2 cellular contexts compared by ENCODE assay signal in genomic region chr12:80877706-80878384, GRCh38.
TF ChIP-seq lines count a peak whose summit lies in the region.

No MANE protein-coding gene starts in this region.

TF ChIP-seq in liver, 16 proteins besides CTCF, POLR2A, EP300 and RAD21 (continued from another document):
- TF ChIP-seq, protein P1, sequence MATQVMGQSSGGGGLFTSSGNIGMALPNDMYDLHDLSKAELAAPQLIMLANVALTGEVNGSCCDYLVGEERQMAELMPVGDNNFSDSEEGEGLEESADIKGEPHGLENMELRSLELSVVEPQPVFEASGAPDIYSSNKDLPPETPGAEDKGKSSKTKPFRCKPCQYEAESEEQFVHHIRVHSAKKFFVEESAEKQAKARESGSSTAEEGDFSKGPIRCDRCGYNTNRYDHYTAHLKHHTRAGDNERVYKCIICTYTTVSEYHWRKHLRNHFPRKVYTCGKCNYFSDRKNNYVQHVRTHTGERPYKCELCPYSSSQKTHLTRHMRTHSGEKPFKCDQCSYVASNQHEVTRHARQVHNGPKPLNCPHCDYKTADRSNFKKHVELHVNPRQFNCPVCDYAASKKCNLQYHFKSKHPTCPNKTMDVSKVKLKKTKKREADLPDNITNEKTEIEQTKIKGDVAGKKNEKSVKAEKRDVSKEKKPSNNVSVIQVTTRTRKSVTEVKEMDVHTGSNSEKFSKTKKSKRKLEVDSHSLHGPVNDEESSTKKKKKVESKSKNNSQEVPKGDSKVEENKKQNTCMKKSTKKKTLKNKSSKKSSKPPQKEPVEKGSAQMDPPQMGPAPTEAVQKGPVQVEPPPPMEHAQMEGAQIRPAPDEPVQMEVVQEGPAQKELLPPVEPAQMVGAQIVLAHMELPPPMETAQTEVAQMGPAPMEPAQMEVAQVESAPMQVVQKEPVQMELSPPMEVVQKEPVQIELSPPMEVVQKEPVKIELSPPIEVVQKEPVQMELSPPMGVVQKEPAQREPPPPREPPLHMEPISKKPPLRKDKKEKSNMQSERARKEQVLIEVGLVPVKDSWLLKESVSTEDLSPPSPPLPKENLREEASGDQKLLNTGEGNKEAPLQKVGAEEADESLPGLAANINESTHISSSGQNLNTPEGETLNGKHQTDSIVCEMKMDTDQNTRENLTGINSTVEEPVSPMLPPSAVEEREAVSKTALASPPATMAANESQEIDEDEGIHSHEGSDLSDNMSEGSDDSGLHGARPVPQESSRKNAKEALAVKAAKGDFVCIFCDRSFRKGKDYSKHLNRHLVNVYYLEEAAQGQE (IDR thresholded peaks at IDR 0.05): no peak
- TF ChIP-seq YY1 (IDR thresholded peaks at IDR 0.05): peak; percentile 25
- TF ChIP-seq EGR1 (IDR thresholded peaks at IDR 0.05; ENCODE audit: low read depth in 2 of 2): no peak
- no peak for TF ChIP-seq ZBTB33 (IDR thresholded peaks at IDR 0.05)
- peak; percentile 33 for TF ChIP-seq SP1 (IDR thresholded peaks at IDR 0.05)
- TF ChIP-seq, protein P2, sequence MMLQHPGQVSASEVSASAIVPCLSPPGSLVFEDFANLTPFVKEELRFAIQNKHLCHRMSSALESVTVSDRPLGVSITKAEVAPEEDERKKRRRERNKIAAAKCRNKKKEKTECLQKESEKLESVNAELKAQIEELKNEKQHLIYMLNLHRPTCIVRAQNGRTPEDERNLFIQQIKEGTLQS (IDR thresholded peaks at IDR 0.05): no peak
- no peak for TF ChIP-seq FOXA1 (IDR thresholded peaks at IDR 0.05)
- TF ChIP-seq FOXA2 (IDR thresholded peaks at IDR 0.05): no peak

TF ChIP-seq in HepG2, 621 proteins besides CTCF, POLR2A, EP300 and RAD21 (continued from another document):
- TF ChIP-seq, protein P3, sequence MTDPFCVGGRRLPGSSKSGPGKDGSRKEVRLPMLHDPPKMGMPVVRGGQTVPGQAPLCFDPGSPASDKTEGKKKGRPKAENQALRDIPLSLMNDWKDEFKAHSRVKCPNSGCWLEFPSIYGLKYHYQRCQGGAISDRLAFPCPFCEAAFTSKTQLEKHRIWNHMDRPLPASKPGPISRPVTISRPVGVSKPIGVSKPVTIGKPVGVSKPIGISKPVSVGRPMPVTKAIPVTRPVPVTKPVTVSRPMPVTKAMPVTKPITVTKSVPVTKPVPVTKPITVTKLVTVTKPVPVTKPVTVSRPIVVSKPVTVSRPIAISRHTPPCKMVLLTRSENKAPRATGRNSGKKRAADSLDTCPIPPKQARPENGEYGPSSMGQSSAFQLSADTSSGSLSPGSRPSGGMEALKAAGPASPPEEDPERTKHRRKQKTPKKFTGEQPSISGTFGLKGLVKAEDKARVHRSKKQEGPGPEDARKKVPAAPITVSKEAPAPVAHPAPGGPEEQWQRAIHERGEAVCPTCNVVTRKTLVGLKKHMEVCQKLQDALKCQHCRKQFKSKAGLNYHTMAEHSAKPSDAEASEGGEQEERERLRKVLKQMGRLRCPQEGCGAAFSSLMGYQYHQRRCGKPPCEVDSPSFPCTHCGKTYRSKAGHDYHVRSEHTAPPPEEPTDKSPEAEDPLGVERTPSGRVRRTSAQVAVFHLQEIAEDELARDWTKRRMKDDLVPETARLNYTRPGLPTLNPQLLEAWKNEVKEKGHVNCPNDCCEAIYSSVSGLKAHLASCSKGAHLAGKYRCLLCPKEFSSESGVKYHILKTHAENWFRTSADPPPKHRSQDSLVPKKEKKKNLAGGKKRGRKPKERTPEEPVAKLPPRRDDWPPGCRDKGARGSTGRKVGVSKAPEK (CRISPR knock-in tag; IDR thresholded peaks at IDR 0.05; ENCODE audit: borderline replicate concordance): no peak
- TF ChIP-seq ZNF354B (CRISPR knock-in tag; IDR thresholded peaks at IDR 0.05): no peak
- TF ChIP-seq ZNF703 (CRISPR knock-in tag; IDR thresholded peaks at IDR 0.05; ENCODE audit: borderline replicate concordance): no peak
- TF ChIP-seq PCBP1 (IDR thresholded peaks at IDR 0.05; ENCODE audit: borderline replicate concordance, low read depth, low read length): no peak
- no peak for TF ChIP-seq AKAP8 (CRISPR knock-in tag; IDR thresholded peaks at IDR 0.05)
- TF ChIP-seq HDAC2 (CRISPR knock-in tag; IDR thresholded peaks at IDR 0.05): no peak
- no peak for TF ChIP-seq ZNF512 (CRISPR knock-in tag; IDR thresholded peaks at IDR 0.05)
- TF ChIP-seq, protein P4, sequence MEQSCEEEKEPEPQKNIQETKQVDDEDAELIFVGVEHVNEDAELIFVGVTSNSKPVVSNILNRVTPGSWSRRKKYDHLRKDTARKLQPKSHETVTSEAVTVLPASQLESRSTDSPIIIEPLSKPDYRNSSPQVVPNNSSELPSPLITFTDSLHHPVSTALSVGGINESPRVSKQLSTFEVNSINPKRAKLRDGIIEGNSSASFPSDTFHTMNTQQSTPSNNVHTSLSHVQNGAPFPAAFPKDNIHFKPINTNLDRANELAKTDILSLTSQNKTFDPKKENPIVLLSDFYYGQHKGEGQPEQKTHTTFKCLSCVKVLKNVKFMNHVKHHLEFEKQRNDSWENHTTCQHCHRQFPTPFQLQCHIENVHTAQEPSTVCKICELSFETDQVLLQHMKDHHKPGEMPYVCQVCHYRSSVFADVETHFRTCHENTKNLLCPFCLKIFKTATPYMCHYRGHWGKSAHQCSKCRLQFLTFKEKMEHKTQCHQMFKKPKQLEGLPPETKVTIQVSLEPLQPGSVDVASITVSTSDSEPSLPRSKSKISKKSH (CRISPR knock-in tag; IDR thresholded peaks at IDR 0.05; ENCODE audit: borderline replicate concordance): no peak
